In genomic region chr3:12902181-12902999, GRCh38 we compare ENCODE assay signal across 18 cellular contexts.
DNase-seq lines count a peak whose midpoint lies in the region; ATAC-seq and TF ChIP-seq lines count a peak whose summit lies in the region.
"Had no signal": no experiment of that assay in that cellular context is flagged by ENCODE, and none has a peak within 500 bp of the region (broad histone marks: within the 10 kb centered on the region; RNA-seq: fewer than 3 reads in every experiment).

No MANE protein-coding gene starts in this region.

- no peaks in the 10 kb centered on the region for H3K4me1 Mint-ChIP-seq in activated naive CD8-positive, alpha-beta T cell treated with anti-CD3 and anti-CD28 coated beads for 36 hours
- no peaks in the 10 kb centered on the region for H3K4me1 Mint-ChIP-seq in activated naive CD8-positive, alpha-beta T cell treated with anti-CD3 and anti-CD28 coated beads, Interleukin-2, amount 50 U/mL, for 24 hours
- H3K4me1 Mint-ChIP-seq: CD4-positive, alpha-beta memory T cell had no signal

- H3K27ac ChIP-seq in spleen: peak overlapping the region in 3 of 8 donors; percentile 8 to 62 (median 22)
- H3K27ac ChIP-seq: cardiac muscle cell, SK-N-MC, transverse colon had no signal

- H3K27me3 ChIP-seq in spleen (replicated peaks in 1 of 7): no peaks in the 10 kb centered on the region
- H3K27me3 ChIP-seq: cardiac muscle cell, transverse colon had no signal

- H3K27me3 Mint-ChIP-seq in activated naive CD8-positive, alpha-beta T cell treated with anti-CD3 and anti-CD28 coated beads for 36 hours: no peaks in the 10 kb centered on the region
- no peaks in the 10 kb centered on the region for H3K27me3 Mint-ChIP-seq in activated naive CD8-positive, alpha-beta T cell treated with anti-CD3 and anti-CD28 coated beads, Interleukin-2, amount 50 U/mL, for 24 hours
- H3K27me3 Mint-ChIP-seq: activated CD8-positive, alpha-beta memory T cell treated with anti-CD3 and anti-CD28 coated beads, Interleukin-2, amount 10 ng/mL, durations not matched to agents 7 days and 5 days; CD4-positive, alpha-beta memory T cell had no signal

- TF ChIP-seq CTCF in NB4 (IDR thresholded peaks at IDR 0.05; ENCODE audit: low read depth, low read length) (no peak), spleen (IDR thresholded peaks at IDR 0.05 in 8 of 11, conservative IDR thresholded peaks at IDR 0.05 in 3 of 11) (no peak), GM13976 (IDR thresholded peaks at IDR 0.05; ENCODE audit: borderline replicate concordance, control extremely low read depth, extremely low read depth, insufficient read depth, missing control alignments) (no peak)

- H3K4me3 Mint-ChIP-seq in activated naive CD8-positive, alpha-beta T cell treated with anti-CD3 and anti-CD28 coated beads for 36 hours: no peak overlapping the region
- no peak overlapping the region for H3K4me3 Mint-ChIP-seq in activated naive CD8-positive, alpha-beta T cell treated with anti-CD3 and anti-CD28 coated beads, Interleukin-2, amount 50 U/mL, for 24 hours
- H3K4me3 Mint-ChIP-seq: activated CD8-positive, alpha-beta memory T cell treated with anti-CD3 and anti-CD28 coated beads, Interleukin-2, amount 10 ng/mL, durations not matched to agents 7 days and 5 days; CD4-positive, alpha-beta memory T cell had no signal

- H3K4me3 ChIP-seq in NB4 (ENCODE audit: low read depth, low read length) (no peak overlapping the region), spleen (no peak overlapping the region)
- H3K4me3 ChIP-seq: cardiac muscle cell, SK-N-MC, transverse colon had no signal

- in situ Hi-C loops in GM13976 (cut with MboI; ENCODE audit: low sequenced_read_pairs, unreplicated experiment): no loop called here

- H3K4me1 ChIP-seq in spleen: peaks cover 5 to 57% (median 38%) of the 10 kb centered on the region in 6 donors
- H3K4me1 ChIP-seq: transverse colon had no signal

- ATAC-seq in activated naive CD8-positive, alpha-beta T cell treated with anti-CD3 and anti-CD28 coated beads, Interleukin-2, amount 50 U/mL, for 24 hours: no peak
- ATAC-seq: activated CD8-positive, alpha-beta memory T cell treated with anti-CD3 and anti-CD28 coated beads, Interleukin-2, amount 10 ng/mL, durations not matched to agents 7 days and 5 days had no signal

- H3K36me3 ChIP-seq in spleen: peaks cover 0 to 100% (median 86%) of the 10 kb centered on the region in 6 donors

- no peak for DNase-seq in activated naive CD8-positive, alpha-beta T cell treated with anti-CD3 and anti-CD28 coated beads for 36 hours
- no peak for DNase-seq in activated naive CD8-positive, alpha-beta T cell treated with anti-CD3 and anti-CD28 coated beads, Interleukin-2, amount 50 U/mL, for 24 hours
- peak; percentile 15 for DNase-seq in NB4 (ENCODE audit: low read depth)
- peak; percentile 32 for DNase-seq in left kidney (ENCODE audit: low read depth, low spot score)
- peak; percentile 76 for DNase-seq in spleen
- DNase-seq in GM13976 (ENCODE audit: low spot score): no peak
- no peak for DNase-seq in activated naive CD4-positive, alpha-beta T cell treated with anti-CD3 and anti-CD28 coated beads, Interleukin-2, amount 50 U/mL, for 16 hours
- DNase-seq in OCI-M1 (lab: John Stamatoyannopoulos, UW): no peak
- DNase-seq: activated CD4-positive, CD25-positive, alpha-beta regulatory T cell treated with anti-CD3 and anti-CD28 coated beads, Interleukin-2, amount 50 U/mL, for 72 hours; activated CD8-positive, alpha-beta memory T cell treated with anti-CD3 and anti-CD28 coated beads, Interleukin-2, amount 10 ng/mL, durations not matched to agents 7 days and 5 days; activated effector memory CD4-positive, alpha-beta T cell treated with Interleukin-2 at 50 U/mL for 16 hours; DMS79; effector CD8-positive, alpha-beta T cell; NCI-H1092; transverse colon had no signal

- no peaks in the 10 kb centered on the region for H3K9me3 Mint-ChIP-seq in activated naive CD8-positive, alpha-beta T cell treated with anti-CD3 and anti-CD28 coated beads for 36 hours
- H3K9me3 Mint-ChIP-seq in activated naive CD8-positive, alpha-beta T cell treated with anti-CD3 and anti-CD28 coated beads, Interleukin-2, amount 50 U/mL, for 24 hours: no peaks in the 10 kb centered on the region

- peak overlapping the region; percentile 8 for H3K27ac Mint-ChIP-seq in activated naive CD8-positive, alpha-beta T cell treated with anti-CD3 and anti-CD28 coated beads for 36 hours
- H3K27ac Mint-ChIP-seq in activated naive CD8-positive, alpha-beta T cell treated with anti-CD3 and anti-CD28 coated beads, Interleukin-2, amount 50 U/mL, for 24 hours: no peak overlapping the region
- H3K27ac Mint-ChIP-seq: activated CD8-positive, alpha-beta memory T cell treated with anti-CD3 and anti-CD28 coated beads, Interleukin-2, amount 10 ng/mL, durations not matched to agents 7 days and 5 days had no signal

- H3K36me3 Mint-ChIP-seq in activated naive CD8-positive, alpha-beta T cell treated with anti-CD3 and anti-CD28 coated beads for 36 hours: peaks cover 4% of the 10 kb centered on the region
- peaks cover 12% of the 10 kb centered on the region for H3K36me3 Mint-ChIP-seq in activated naive CD8-positive, alpha-beta T cell treated with anti-CD3 and anti-CD28 coated beads, Interleukin-2, amount 50 U/mL, for 24 hours (ENCODE audit: low read depth)

- intact Hi-C loops in spleen (cut with DNase I; ENCODE audit: low total_unique reads): loop anchor here (10.0 kb wide), 1 partner anchor 82 kb away; no protein-coding TSS in a partner anchor

- H3K9me3 ChIP-seq in spleen: no peaks in the 10 kb centered on the region
- H3K9me3 ChIP-seq: transverse colon had no signal

- 71 to 79% (median 73%) methylated on average over 24 of the region's 24 CpGs for WGBS in spleen, 5 donors

- TF ChIP-seq POLR2A in NB4 (IDR thresholded peaks at IDR 0.05; ENCODE audit: extremely low read depth, insufficient read length) (no peak), spleen (IDR thresholded peaks at IDR 0.05) (no peak)

Comparison
In these comparisons a context has a peak if more than half of its experiments do, and no peak if none do; other contexts are left out.
1. DNase-seq: peak in NB4 (single experiment), left kidney (single experiment) and spleen (single experiment); none in activated naive CD8-positive, alpha-beta T cell treated with anti-CD3 and anti-CD28 coated beads for 36 hours (single experiment), activated naive CD8-positive, alpha-beta T cell treated with anti-CD3 and anti-CD28 coated beads, Interleukin-2, amount 50 U/mL, for 24 hours (single experiment), GM13976 (single experiment), activated naive CD4-positive, alpha-beta T cell treated with anti-CD3 and anti-CD28 coated beads, Interleukin-2, amount 50 U/mL, for 16 hours (single experiment) and OCI-M1 (single experiment).